In the genomic region with DNA sequence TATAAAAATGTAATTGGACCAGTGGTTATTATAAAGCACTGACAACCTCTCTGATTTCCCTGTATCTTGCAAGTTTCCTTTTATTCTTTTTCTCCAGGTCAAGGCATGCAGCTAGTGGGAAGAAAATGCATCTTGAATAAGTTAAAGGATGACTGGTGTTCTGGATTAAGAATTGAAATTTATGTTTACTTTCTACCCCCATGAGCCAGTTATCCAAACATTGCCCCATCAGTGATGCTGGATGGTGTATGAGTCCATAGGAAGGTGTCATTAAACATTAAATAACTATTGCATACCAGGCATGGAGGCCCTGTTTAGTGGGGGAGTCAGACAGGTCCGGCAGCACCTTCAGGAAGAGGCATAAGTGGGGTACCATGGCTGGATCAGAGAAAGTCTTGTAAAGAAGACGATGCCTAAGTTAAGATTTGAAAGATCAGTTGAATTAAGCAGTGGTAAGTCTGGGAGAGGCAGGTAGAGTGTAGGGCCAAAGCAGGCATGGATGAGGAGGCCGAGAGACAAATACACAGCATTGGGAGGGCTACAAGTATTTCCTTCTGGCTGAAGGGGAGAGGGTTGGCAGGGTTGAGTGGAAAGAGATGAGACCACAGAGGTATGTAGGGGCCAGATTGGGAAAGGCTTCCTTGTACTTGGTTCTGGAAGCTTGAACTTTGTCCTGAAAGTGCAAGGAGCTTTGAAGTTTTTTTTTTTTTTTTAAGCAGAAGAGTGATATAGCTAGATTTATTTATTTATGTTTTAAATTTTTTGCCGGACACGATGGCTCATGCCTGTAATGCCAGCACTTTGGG, we compare ENCODE assay signal across 14 cellular contexts. TPM values are rescaled to one million over a fixed set of nuclear protein-coding genes. Genes with fewer than 3 reads are reported as not detected.
DNase-seq lines count a peak whose midpoint lies in the region; ATAC-seq and TF ChIP-seq lines count a peak whose summit lies in the region.
"Had no signal": no experiment of that assay in that cellular context is flagged by ENCODE, and none has a peak within 500 bp of the region (broad histone marks: within the 10 kb centered on the region; RNA-seq: fewer than 3 reads in every experiment).

No MANE protein-coding gene starts in this region.

- H3K4me3 Mint-ChIP-seq in activated naive CD4-positive, alpha-beta T cell treated with anti-CD3 and anti-CD28 coated beads, Interleukin-2, amount 50 U/mL, for 24 hours: peak overlapping the region; percentile 45
- peak overlapping the region; percentile 76 for H3K4me3 Mint-ChIP-seq in activated naive CD8-positive, alpha-beta T cell
- peak overlapping the region; percentile 12 for H3K4me3 Mint-ChIP-seq in type B pancreatic cell

- H3K9me3 Mint-ChIP-seq in activated naive CD4-positive, alpha-beta T cell treated with anti-CD3 and anti-CD28 coated beads, Interleukin-2, amount 50 U/mL, for 24 hours: no peaks in the 10 kb centered on the region
- no peaks in the 10 kb centered on the region for H3K9me3 Mint-ChIP-seq in activated naive CD8-positive, alpha-beta T cell (ENCODE audit: low read depth)
- H3K9me3 Mint-ChIP-seq in type B pancreatic cell: no peaks in the 10 kb centered on the region

- peak overlapping the region; percentile 86 for H3K27ac Mint-ChIP-seq in activated naive CD4-positive, alpha-beta T cell treated with anti-CD3 and anti-CD28 coated beads, Interleukin-2, amount 50 U/mL, for 24 hours
- peak overlapping the region; percentile 8 for H3K27ac Mint-ChIP-seq in activated naive CD8-positive, alpha-beta T cell
- H3K27ac Mint-ChIP-seq in type B pancreatic cell: peak overlapping the region; percentile 49

- no peak overlapping the region for H3K27ac ChIP-seq in caudate nucleus (ENCODE audit: low read depth, low read length)
- no peak overlapping the region for H3K27ac ChIP-seq in substantia nigra (ENCODE audit: low read depth, low read length, poor library complexity, severe bottlenecking)
- H3K27ac ChIP-seq: parathyroid adenoma had no signal

- no peak for TF ChIP-seq CTCF in type B pancreatic cell (conservative IDR thresholded peaks at IDR 0.05)

- no peak for DNase-seq in activated naive CD4-positive, alpha-beta T cell treated with Interleukin-2 at 50 U/mL for 16 hours
- DNase-seq in left colon (no peak), type B pancreatic cell (ENCODE audit: extremely low spot score, unreplicated experiment) (no peak), caudate nucleus (lab: John Stamatoyannopoulos, UW) (no peak), substantia nigra (lab: John Stamatoyannopoulos, UW) (no peak), NCI-H526 (lab: John Stamatoyannopoulos, UW) (no peak)
- DNase-seq: effector CD4-positive, alpha-beta T cell; KG1; NCI-H2029; stimulated activated CD4-positive, alpha-beta T cell treated with anti-CD3 and anti-CD28 coated beads, Interleukin-2, amount 100 ng/mL, for 24 hours; stimulated activated naive CD4-positive, alpha-beta T cell treated with Interleukin-2 at 50 U/mL for 16 hours had no signal

- H3K36me3 Mint-ChIP-seq in activated naive CD4-positive, alpha-beta T cell treated with anti-CD3 and anti-CD28 coated beads, Interleukin-2, amount 50 U/mL, for 24 hours: peaks cover 12% of the 10 kb centered on the region
- H3K36me3 Mint-ChIP-seq in activated naive CD8-positive, alpha-beta T cell: peaks cover 4% of the 10 kb centered on the region
- H3K36me3 Mint-ChIP-seq in type B pancreatic cell: peaks cover 8% of the 10 kb centered on the region

- no peaks in the 10 kb centered on the region for H3K27me3 Mint-ChIP-seq in activated naive CD4-positive, alpha-beta T cell treated with anti-CD3 and anti-CD28 coated beads, Interleukin-2, amount 50 U/mL, for 24 hours
- no peaks in the 10 kb centered on the region for H3K27me3 Mint-ChIP-seq in activated naive CD8-positive, alpha-beta T cell
- no peaks in the 10 kb centered on the region for H3K27me3 Mint-ChIP-seq in type B pancreatic cell

- peak; percentile 20 for ATAC-seq in left colon

- intact Hi-C loops in left colon (cut with DNase I, micrococcal nuclease): no loop called here

- peaks cover 83% of the 10 kb centered on the region for H3K4me1 Mint-ChIP-seq in activated naive CD4-positive, alpha-beta T cell treated with anti-CD3 and anti-CD28 coated beads, Interleukin-2, amount 50 U/mL, for 24 hours
- peaks cover 78% of the 10 kb centered on the region for H3K4me1 Mint-ChIP-seq in activated naive CD8-positive, alpha-beta T cell (ENCODE audit: low read depth)
- H3K4me1 Mint-ChIP-seq in type B pancreatic cell (ENCODE audit: unreplicated experiment): peaks cover 59% of the 10 kb centered on the region

RNA-seq across cellular contexts. Expression of a gene that starts 5.7 kb away (rescaled TPM):
- 100 to 1,000 TPM; 111 to 123 TPM for total RNA-seq in left colon
- total RNA-seq in type B pancreatic cell (ENCODE audit: low replicate concordance): 127 and 140 TPM in 2 replicates

RNA-seq across cellular contexts. Expression of a gene that starts 20.5 kb away (rescaled TPM):
- 10 to 100 TPM; 13.4 to 14.8 TPM for total RNA-seq in left colon
- total RNA-seq in type B pancreatic cell (ENCODE audit: low replicate concordance): 18.4 and 19.0 TPM in 2 replicates

Comparison
In these comparisons a context has a peak if more than half of its experiments do, and no peak if none do; other contexts are left out.
1. H3K27ac Mint-ChIP-seq: peak in every context shown above with its lines; median percentile 86 in activated naive CD4-positive, alpha-beta T cell treated with anti-CD3 and anti-CD28 coated beads, Interleukin-2, amount 50 U/mL, for 24 hours; 49 in type B pancreatic cell; 8 in activated naive CD8-positive, alpha-beta T cell.
2. H3K4me3 Mint-ChIP-seq: peak in every context shown above with its lines; median percentile 76 in activated naive CD8-positive, alpha-beta T cell; 45 in activated naive CD4-positive, alpha-beta T cell treated with anti-CD3 and anti-CD28 coated beads, Interleukin-2, amount 50 U/mL, for 24 hours; 12 in type B pancreatic cell.